ENCODE assay signal across 10 cellular contexts in the genomic region with DNA sequence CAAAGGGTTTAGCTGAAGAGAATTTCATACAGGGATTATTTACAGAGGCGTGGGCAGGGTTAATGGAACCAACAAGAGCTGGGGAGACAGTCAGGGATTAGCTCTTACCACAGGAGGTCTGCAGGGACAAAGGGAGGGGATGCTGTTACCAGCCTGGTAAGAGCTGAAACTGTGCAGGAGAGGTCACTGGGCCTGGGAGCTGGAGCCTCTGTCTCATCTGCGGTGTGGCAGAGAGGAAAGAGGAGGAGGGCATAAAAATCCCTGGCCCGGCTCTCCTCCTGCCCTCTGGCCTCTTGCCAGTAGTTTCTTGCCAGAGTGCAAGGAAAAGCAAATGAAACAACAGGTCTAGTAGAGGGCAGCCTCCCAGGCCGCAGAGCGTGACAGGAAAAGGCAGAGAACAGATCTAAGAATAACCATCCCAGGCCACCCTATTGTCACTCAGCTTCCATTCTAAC. TPM values are rescaled to one million over a fixed set of nuclear protein-coding genes. Genes with fewer than 3 reads are reported as not detected.
DNase-seq lines count a peak whose midpoint lies in the region; ATAC-seq and TF ChIP-seq lines count a peak whose summit lies in the region.
"Had no signal": no experiment of that assay in that cellular context is flagged by ENCODE, and none has a peak within 500 bp of the region (broad histone marks: within the 10 kb centered on the region; RNA-seq: fewer than 3 reads in every experiment).

No MANE protein-coding gene starts in this region.

- peaks cover 0 to 28% of the 10 kb centered on the region in 2 donors for H3K4me1 ChIP-seq in right atrium auricular region
- H3K4me1 ChIP-seq in aorta (ENCODE audit: control insufficient read depth in 1 of 2, insufficient read depth in 2 of 2, low read length in 2 of 2): peaks cover 0 to 2% of the 10 kb centered on the region in 2 donors

- no peaks in the 10 kb centered on the region for H3K27me3 ChIP-seq in right atrium auricular region
- H3K27me3 ChIP-seq in aorta (ENCODE audit: control insufficient read depth in 1 of 2, insufficient read depth in 2 of 2, low read length in 1 of 2): no peaks in the 10 kb centered on the region

- TF ChIP-seq CTCF in right atrium auricular region (IDR thresholded peaks at IDR 0.05): no peak

- intact Hi-C loops in Right ventricle myocardium inferior (cut with DNase I): loop anchor here (5.0 to 10.0 kb wide), 3 partner anchors 160 to 1308 kb away; partner anchors contain the start of gene ATP2B1
- intact Hi-C loops in aorta (cut with DNase I): loop anchor here (5.0 to 10.0 kb wide), 3 partner anchors 160 to 560 kb away; partner anchors contain the start of gene ATP2B1 (in 1 of the 2)
- intact Hi-C loops in activated CD4-positive, alpha-beta memory T cell treated with anti-CD3 and anti-CD28 coated beads for 36 hours (cut with micrococcal nuclease): loop anchor here (5.0 to 10.0 kb wide), 6 partner anchors 318 to 1400 kb away; no protein-coding TSS in a partner anchor

- H3K36me3 ChIP-seq in right atrium auricular region (no peaks in the 10 kb centered on the region), aorta (ENCODE audit: control insufficient read depth in 1 of 2, insufficient read depth in 2 of 2, low read length in 1 of 2) (no peaks in the 10 kb centered on the region)

- no peaks in the 10 kb centered on the region for H3K27me3 Mint-ChIP-seq in activated CD4-positive, alpha-beta memory T cell treated with anti-CD3 and anti-CD28 coated beads for 36 hours
- H3K27me3 Mint-ChIP-seq: activated naive CD4-positive, alpha-beta T cell treated with anti-CD3 and anti-CD28 coated beads, Interleukin-2, amount 10 ng/mL, durations not matched to agents 7 days and 5 days had no signal

- POLR2A ChIA-PET in activated CD4-positive, alpha-beta memory T cell treated with anti-CD3 and anti-CD28 coated beads for 36 hours (lab: Charles Lee): no interaction called here

- WGBS in aorta, 2 donors: 17 to 20% methylated on average over 5 of the region's 5 CpGs

- H3K27ac ChIP-seq in right atrium auricular region (peak overlapping the region in 1 of 2 donors; percentile 42), aorta (ENCODE audit: low read depth in 1 of 2, low read length in 2 of 2) (peak overlapping the region in 1 of 2 donors; percentile 29)

- peak; percentile 82 for ATAC-seq in Right ventricle myocardium inferior
- ATAC-seq in aorta (ENCODE audit: low FRiP score): peak; percentile 4
- ATAC-seq in HG03025 (IDR thresholded peaks at IDR 0.05; ENCODE audit: low FRiP score, unreplicated experiment): no peak

- CTCF ChIA-PET in activated CD4-positive, alpha-beta memory T cell treated with anti-CD3 and anti-CD28 coated beads for 36 hours (lab: Charles Lee): interaction anchor here (0.5 to 3.8 kb wide), 10 partner anchors 8 to 1365 kb away, joined by 3 to 34 read pairs (median 5); no protein-coding TSS in a partner anchor

- H3K36me3 Mint-ChIP-seq in activated CD4-positive, alpha-beta memory T cell treated with anti-CD3 and anti-CD28 coated beads for 36 hours: no peaks in the 10 kb centered on the region
- H3K36me3 Mint-ChIP-seq: activated naive CD4-positive, alpha-beta T cell treated with anti-CD3 and anti-CD28 coated beads, Interleukin-2, amount 10 ng/mL, durations not matched to agents 7 days and 5 days had no signal

- peak; percentile 75 for DNase-seq in Right ventricle myocardium inferior (ENCODE audit: missing footprints)
- DNase-seq in right atrium auricular region (ENCODE audit: low spot score): no peak
- DNase-seq in UCSD-AML1 (lab: John Stamatoyannopoulos, UW; ENCODE audit: unreplicated experiment): peak; percentile 63
- peak; percentile 35 for DNase-seq in iris pigment epithelial cell (ENCODE audit: low read depth)
- DNase-seq in aorta: peak; percentile 58 to 75
- DNase-seq in stimulated activated naive CD4-positive, alpha-beta T cell (lab: John Stamatoyannopoulos, UW): no peak
- no peak for DNase-seq in activated CD4-positive, alpha-beta memory T cell treated with anti-CD3 and anti-CD28 coated beads for 36 hours
- DNase-seq: activated naive CD4-positive, alpha-beta T cell treated with anti-CD3 and anti-CD28 coated beads, Interleukin-2, amount 10 ng/mL, durations not matched to agents 7 days and 5 days had no signal

- no peak overlapping the region for H3K27ac Mint-ChIP-seq in activated CD4-positive, alpha-beta memory T cell treated with anti-CD3 and anti-CD28 coated beads for 36 hours
- H3K27ac Mint-ChIP-seq: activated naive CD4-positive, alpha-beta T cell treated with anti-CD3 and anti-CD28 coated beads, Interleukin-2, amount 10 ng/mL, durations not matched to agents 7 days and 5 days had no signal

- H3K9me3 ChIP-seq in right atrium auricular region (no peaks in the 10 kb centered on the region), aorta (ENCODE audit: control insufficient read depth, low read length) (no peaks in the 10 kb centered on the region)

- peaks cover 4% of the 10 kb centered on the region for H3K4me1 Mint-ChIP-seq in activated CD4-positive, alpha-beta memory T cell treated with anti-CD3 and anti-CD28 coated beads for 36 hours (ENCODE audit: low read depth)

- H3K4me3 ChIP-seq in right atrium auricular region (no peak overlapping the region), aorta (ENCODE audit: low read length in 2 of 2) (no peak overlapping the region)

- H3K9me3 Mint-ChIP-seq in activated CD4-positive, alpha-beta memory T cell treated with anti-CD3 and anti-CD28 coated beads for 36 hours: no peaks in the 10 kb centered on the region
- H3K9me3 Mint-ChIP-seq: activated naive CD4-positive, alpha-beta T cell treated with anti-CD3 and anti-CD28 coated beads, Interleukin-2, amount 10 ng/mL, durations not matched to agents 7 days and 5 days; neural crest cell had no signal

- no peak overlapping the region for H3K4me3 Mint-ChIP-seq in activated CD4-positive, alpha-beta memory T cell treated with anti-CD3 and anti-CD28 coated beads for 36 hours
- H3K4me3 Mint-ChIP-seq: activated naive CD4-positive, alpha-beta T cell treated with anti-CD3 and anti-CD28 coated beads, Interleukin-2, amount 10 ng/mL, durations not matched to agents 7 days and 5 days; neural crest cell had no signal

RNA-seq across cellular contexts. Expression of gene POC1B, which starts 18.9 kb away (rescaled TPM):
- total RNA-seq in Right ventricle myocardium inferior: 6.7 TPM
- total RNA-seq in right atrium auricular region: 10 to 100 TPM in 1 of 2 donors, 1 to 10 TPM in 1; 9.8 to 10.6 TPM
- 10 to 100 TPM; 21.2 to 21.9 TPM for total RNA-seq in aorta
- polyA plus RNA-seq in aorta: 10 to 100 TPM in 1 of 2 donors, 1 to 10 TPM in 1; 7.3 to 19.9 TPM
- 10 to 100 TPM; 38.2 to 40.9 TPM for total RNA-seq in activated CD4-positive, alpha-beta memory T cell treated with anti-CD3 and anti-CD28 coated beads for 36 hours

RNA-seq across cellular contexts. Expression of gene GALNT4, which starts 20.2 kb away (rescaled TPM):
- total RNA-seq in Right ventricle myocardium inferior: 2.3 TPM
- 1 to 10 TPM; 3.8 to 4.7 TPM for total RNA-seq in right atrium auricular region
- total RNA-seq in aorta: 1 to 10 TPM; 7.4 TPM
- polyA plus RNA-seq in aorta: 1 to 10 TPM; 2.8 to 4.4 TPM
- total RNA-seq in activated CD4-positive, alpha-beta memory T cell treated with anti-CD3 and anti-CD28 coated beads for 36 hours: 1 to 10 TPM; 5.8 to 6.0 TPM

Comparison
In these comparisons a context has a peak if more than half of its experiments do, and no peak if none do; other contexts are left out.
1. DNase-seq: peak in Right ventricle myocardium inferior (single experiment), UCSD-AML1 (single experiment), iris pigment epithelial cell (single experiment) and aorta (2 of 2); none in right atrium auricular region (single experiment), stimulated activated naive CD4-positive, alpha-beta T cell (0 of 6) and activated CD4-positive, alpha-beta memory T cell treated with anti-CD3 and anti-CD28 coated beads for 36 hours (single experiment).